Comparison of ENCODE assay signal across 16 cellular contexts in genomic region chr12:78398750-78399149, GRCh38.
A peak's percentile ranks its signal among the peaks of the same experiment; 100 is the strongest.
DNase-seq lines count a peak whose midpoint lies in the region; ATAC-seq and TF ChIP-seq lines count a peak whose summit lies in the region.
"Had no signal": no experiment of that assay in that cellular context is flagged by ENCODE, and none has a peak within 500 bp of the region (broad histone marks: within the 10 kb centered on the region; RNA-seq: fewer than 3 reads in every experiment).

No MANE protein-coding gene starts in this region.

- H3K36me3 ChIP-seq in mammary epithelial cell (ENCODE audit: insufficient read depth, low read length): no peaks in the 10 kb centered on the region
- H3K36me3 ChIP-seq in SK-N-SH (replicated peaks in 1 of 2; ENCODE audit: control insufficient read depth in 1 of 2, insufficient read depth in 2 of 2, low read length in 1 of 2): no peaks in the 10 kb centered on the region
- H3K36me3 ChIP-seq in esophagus squamous epithelium: no peaks in the 10 kb centered on the region
- H3K36me3 ChIP-seq: SJSA1 had no signal

- H3K9ac ChIP-seq in mammary epithelial cell (ENCODE audit: insufficient read depth, low read length) (no peak overlapping the region), SK-N-SH (no peak overlapping the region)

- POLR2A ChIA-PET in MCF 10A (lab: Yijun Ruan, JAX) (no interaction called here), SK-N-SH (lab: Yijun Ruan, JAX) (no interaction called here)

- dilution Hi-C loops in mammary epithelial cell (cut with HindIII; ENCODE audit: low sequenced_read_pairs): no loop called here

- no peak overlapping the region for H3K4me2 ChIP-seq in mammary epithelial cell (ENCODE audit: insufficient read depth, low read depth, low read length)
- peak overlapping the region; percentile 35; the same call in 1 of the 2 replicates for H3K4me2 ChIP-seq in SK-N-SH

- no peaks in the 10 kb centered on the region for H3K4me1 ChIP-seq in mammary epithelial cell (ENCODE audit: insufficient read depth, low read length)
- peaks cover 2 to 5% of the 10 kb centered on the region in 2 experiments; a peak in 3 of 4 replicates for H3K4me1 ChIP-seq in SK-N-SH (ENCODE audit: control insufficient read depth in 1 of 2, insufficient read depth in 2 of 2, low read depth in 1 of 2, low read length in 1 of 2)
- H3K4me1 ChIP-seq in esophagus squamous epithelium: no peaks in the 10 kb centered on the region

- peak; percentile 22 for DNase-seq in mammary epithelial cell
- DNase-seq in MCF 10A (ENCODE audit: unreplicated experiment): no peak
- no peak for DNase-seq in SK-N-SH
- peak; percentile 27 for DNase-seq in fibroblast of pulmonary artery (ENCODE audit: low read depth)
- no peak for DNase-seq in NCI-H1417 treated with DMSO at 0.1 percent for 48 hours (lab: John Stamatoyannopoulos, UW)
- no peak for DNase-seq in esophagus squamous epithelium (lab: John Stamatoyannopoulos, UW)
- DNase-seq: CD4-positive, alpha-beta memory T cell; H7; NCI-H1417; NCI-H1930; NCI-H446; NCI-H69 had no signal

- ATAC-seq in GM19452 (IDR thresholded peaks at IDR 0.05; ENCODE audit: unreplicated experiment) (no peak), GM18870 (IDR thresholded peaks at IDR 0.05; ENCODE audit: unreplicated experiment) (no peak)

- TF ChIP-seq CTCF in mammary epithelial cell (conservative IDR thresholded peaks at IDR 0.05 in 1 of 2, IDR thresholded peaks at IDR 0.05 in 1 of 2; ENCODE audit: extremely low read depth in 1 of 2, insufficient read depth in 1 of 2, low read depth in 1 of 2, low read length in 2 of 2) (no peak), MCF 10A (IDR thresholded peaks at IDR 0.05; ENCODE audit: unreplicated experiment) (no peak), SK-N-SH (IDR thresholded peaks at IDR 0.05) (no peak), fibroblast of pulmonary artery (IDR thresholded peaks at IDR 0.05; ENCODE audit: low read length, missing control alignments) (no peak), esophagus squamous epithelium (IDR thresholded peaks at IDR 0.05) (no peak)

- CTCF ChIA-PET in mammary epithelial cell (lab: Charles Lee; ENCODE audit: low non-redundant PET) (no interaction called here), MCF 10A (lab: Yijun Ruan, JAX) (interaction anchor here (0.8 kb wide), 1 partner anchor 947 kb away, joined by 3 read pairs; no protein-coding TSS in a partner anchor), SK-N-SH (lab: Yijun Ruan, JAX) (no interaction called here)

- H3K4me3 Mint-ChIP-seq in MCF 10A (ENCODE audit: unreplicated experiment): no peak overlapping the region
- H3K4me3 Mint-ChIP-seq: CD4-positive, alpha-beta memory T cell had no signal

- H2AFZ ChIP-seq in mammary epithelial cell (ENCODE audit: low read depth, low read length) (no peak overlapping the region), SK-N-SH (ENCODE audit: low read depth) (no peak overlapping the region)

- H3K9me2 ChIP-seq in SK-N-SH: no peaks in the 10 kb centered on the region

- H4K20me1 ChIP-seq in mammary epithelial cell (ENCODE audit: insufficient read depth, low read length): no peaks in the 10 kb centered on the region
- no peaks in the 10 kb centered on the region for H4K20me1 ChIP-seq in SK-N-SH (ENCODE audit: insufficient read depth)

- in situ Hi-C loops in mammary epithelial cell (cut with MboI; ENCODE audit: low sequenced_read_pairs in 2 of 2): no loop called here

- H3K27ac ChIP-seq in mammary epithelial cell (ENCODE audit: insufficient read depth, low read depth, low read length) (no peak overlapping the region), SK-N-SH (ENCODE audit: low read depth in 2 of 2, low read length in 1 of 2) (peak overlapping the region; percentile 77 to 84; a peak in 3 of 4 replicates), esophagus squamous epithelium (no peak overlapping the region)
- H3K27ac ChIP-seq: 22Rv1, SJSA1 had no signal

- no peak for TF ChIP-seq POLR2A in esophagus squamous epithelium (IDR thresholded peaks at IDR 0.05)

- no TSS peak for BruUV-seq in mammary epithelial cell (replicated peaks; lab: Mats Ljungman, UMichigan)
- BruUV-seq in MCF 10A (replicated peaks; lab: Mats Ljungman, UMichigan): no TSS peak

- intact Hi-C loops in mammary epithelial cell (cut with micrococcal nuclease): loop anchor here (10.0 kb wide), 1 partner anchor 946 kb away; no protein-coding TSS in a partner anchor
- intact Hi-C loops in MCF 10A (cut with micrococcal nuclease): loop anchor here (10.0 kb wide), 1 partner anchor 166 kb away; no protein-coding TSS in a partner anchor
- intact Hi-C loops in esophagus squamous epithelium (cut with DNase I): no loop called here

- 91% methylated on average over 2 of the region's 2 CpGs for WGBS in mammary epithelial cell (ENCODE audit: low coverage, missing lambda C conversion rate)
- 20% methylated on average over 2 of the region's 2 CpGs for WGBS in SK-N-SH (ENCODE audit: low lambda C conversion rate)
- 81 to 82% methylated on average over 2 of the region's 2 CpGs for WGBS in esophagus squamous epithelium, 2 donors

- H3K79me2 ChIP-seq in mammary epithelial cell (ENCODE audit: insufficient read depth, low read length): no peaks in the 10 kb centered on the region
- H3K79me2 ChIP-seq in SK-N-SH (ENCODE audit: insufficient read depth): no peaks in the 10 kb centered on the region

- no peak overlapping the region for H3K27ac Mint-ChIP-seq in MCF 10A (ENCODE audit: low read depth, unreplicated experiment)
- H3K27ac Mint-ChIP-seq: CD4-positive, alpha-beta memory T cell had no signal

- H3K9me3 ChIP-seq in mammary epithelial cell (replicated peaks; ENCODE audit: insufficient read depth, low read length) (no peaks in the 10 kb centered on the region), SK-N-SH (no peaks in the 10 kb centered on the region), esophagus squamous epithelium (no peaks in the 10 kb centered on the region)
- H3K9me3 ChIP-seq: SJSA1 had no signal

- no peaks in the 10 kb centered on the region for H3K9me3 Mint-ChIP-seq in MCF 10A (ENCODE audit: unreplicated experiment)

- TF ChIP-seq RAD21 in SK-N-SH (IDR thresholded peaks at IDR 0.05; ENCODE audit: low read length): no peak

- no peaks in the 10 kb centered on the region for H3K36me3 Mint-ChIP-seq in MCF 10A (ENCODE audit: insufficient read depth, unreplicated experiment)
- H3K36me3 Mint-ChIP-seq: CD4-positive, alpha-beta memory T cell had no signal

- H3K27me3 Mint-ChIP-seq in MCF 10A (ENCODE audit: insufficient read depth, unreplicated experiment): no peaks in the 10 kb centered on the region
- H3K27me3 Mint-ChIP-seq: CD4-positive, alpha-beta memory T cell had no signal

- peaks cover 9% of the 10 kb centered on the region for H3K4me1 Mint-ChIP-seq in MCF 10A (ENCODE audit: insufficient read depth, unreplicated experiment)
- H3K4me1 Mint-ChIP-seq: CD4-positive, alpha-beta memory T cell had no signal

- H3K4me3 ChIP-seq in mammary epithelial cell (replicated peaks in 1 of 3; ENCODE audit: insufficient read depth in 1 of 3, low read depth in 2 of 3, low read length in 3 of 3) (no peak overlapping the region), SK-N-SH (ENCODE audit: low read depth in 2 of 2, low read length in 1 of 2) (no peak overlapping the region), fibroblast of pulmonary artery (replicated peaks; ENCODE audit: low read depth, low read length) (no peak overlapping the region), esophagus squamous epithelium (no peak overlapping the region)
- H3K4me3 ChIP-seq: SJSA1 had no signal

- peak; percentile 82 to 99 for TF ChIP-seq EP300 in SK-N-SH (IDR thresholded peaks at IDR 0.05; ENCODE audit: borderline replicate concordance in 1 of 2, low read depth in 1 of 2, low read length in 1 of 2)

- H3F3A ChIP-seq in SK-N-SH (replicated peaks; ENCODE audit: insufficient read depth): peaks cover 32% of the 10 kb centered on the region

- H3K27me3 ChIP-seq in mammary epithelial cell (ENCODE audit: insufficient read depth, low read length) (peaks cover 12% of the 10 kb centered on the region), SK-N-SH (ENCODE audit: insufficient read depth) (no peaks in the 10 kb centered on the region), esophagus squamous epithelium (no peaks in the 10 kb centered on the region)
- H3K27me3 ChIP-seq: SJSA1 had no signal

TF ChIP-seq in SK-N-SH, 30 proteins besides CTCF, POLR2A, EP300 and RAD21 (continues in another document):
- TF ChIP-seq SMC3 (IDR thresholded peaks at IDR 0.05; ENCODE audit: low read depth, low read length) (no peak), MEF2A (IDR thresholded peaks at IDR 0.05; ENCODE audit: borderline replicate concordance, low read depth) (peak; percentile 68), ELF1 (IDR thresholded peaks at IDR 0.05) (no peak), IRF3 (IDR thresholded peaks at IDR 0.05; ENCODE audit: low read depth, low read length) (no peak), FOSL2 (IDR thresholded peaks at IDR 0.05; ENCODE audit: borderline replicate concordance, low read depth) (peak; percentile 93), CHD2 (IDR thresholded peaks at IDR 0.05; ENCODE audit: low read length, partially characterized antibody) (no peak), EZH2phosphoT487 (IDR thresholded peaks at IDR 0.05; ENCODE audit: borderline replicate concordance, low read depth) (no peak)

Comparison
In these comparisons a context has a peak if more than half of its experiments do, and no peak if none do; other contexts are left out.
1. DNase-seq: peak in mammary epithelial cell (single experiment) and fibroblast of pulmonary artery (single experiment); none in MCF 10A (single experiment), SK-N-SH (single experiment), NCI-H1417 treated with DMSO at 0.1 percent for 48 hours (single experiment) and esophagus squamous epithelium (single experiment).
2. H3K27ac ChIP-seq: peak in SK-N-SH (2 of 2); none in mammary epithelial cell (single experiment) and esophagus squamous epithelium (0 of 4).